1 cellular context compared by ENCODE assay signal in genomic region chr20:8144282-8145245, GRCh38.
TF ChIP-seq lines count a peak whose summit lies in the region.

No MANE protein-coding gene starts in this region.

TF ChIP-seq in HepG2, 621 proteins besides CTCF, POLR2A, EP300 and RAD21 (continued from another document and continues in another):
- TF ChIP-seq, protein P1, sequence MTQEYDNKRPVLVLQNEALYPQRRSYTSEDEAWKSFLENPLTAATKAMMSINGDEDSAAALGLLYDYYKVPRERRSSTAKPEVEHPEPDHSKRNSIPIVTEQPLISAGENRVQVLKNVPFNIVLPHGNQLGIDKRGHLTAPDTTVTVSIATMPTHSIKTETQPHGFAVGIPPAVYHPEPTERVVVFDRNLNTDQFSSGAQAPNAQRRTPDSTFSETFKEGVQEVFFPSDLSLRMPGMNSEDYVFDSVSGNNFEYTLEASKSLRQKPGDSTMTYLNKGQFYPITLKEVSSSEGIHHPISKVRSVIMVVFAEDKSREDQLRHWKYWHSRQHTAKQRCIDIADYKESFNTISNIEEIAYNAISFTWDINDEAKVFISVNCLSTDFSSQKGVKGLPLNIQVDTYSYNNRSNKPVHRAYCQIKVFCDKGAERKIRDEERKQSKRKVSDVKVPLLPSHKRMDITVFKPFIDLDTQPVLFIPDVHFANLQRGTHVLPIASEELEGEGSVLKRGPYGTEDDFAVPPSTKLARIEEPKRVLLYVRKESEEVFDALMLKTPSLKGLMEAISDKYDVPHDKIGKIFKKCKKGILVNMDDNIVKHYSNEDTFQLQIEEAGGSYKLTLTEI (CRISPR knock-in tag; conservative IDR thresholded peaks at IDR 0.05): no peak
- TF ChIP-seq, protein P2, sequence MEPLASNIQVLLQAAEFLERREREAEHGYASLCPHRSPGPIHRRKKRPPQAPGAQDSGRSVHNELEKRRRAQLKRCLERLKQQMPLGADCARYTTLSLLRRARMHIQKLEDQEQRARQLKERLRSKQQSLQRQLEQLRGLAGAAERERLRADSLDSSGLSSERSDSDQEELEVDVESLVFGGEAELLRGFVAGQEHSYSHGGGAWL (CRISPR knock-in tag; IDR thresholded peaks at IDR 0.05): no peak
- TF ChIP-seq ZNF7 (CRISPR knock-in tag; IDR thresholded peaks at IDR 0.05): peak; percentile 71; the same call in 1 of the 2 replicates
- peak; percentile 87; the same call in 1 of the 2 replicates for TF ChIP-seq SMARCE1 (IDR thresholded peaks at IDR 0.05; ENCODE audit: borderline replicate concordance)
- peak; percentile 97 for TF ChIP-seq TGIF2 (CRISPR knock-in tag; IDR thresholded peaks at IDR 0.05)
- TF ChIP-seq, protein P3, sequence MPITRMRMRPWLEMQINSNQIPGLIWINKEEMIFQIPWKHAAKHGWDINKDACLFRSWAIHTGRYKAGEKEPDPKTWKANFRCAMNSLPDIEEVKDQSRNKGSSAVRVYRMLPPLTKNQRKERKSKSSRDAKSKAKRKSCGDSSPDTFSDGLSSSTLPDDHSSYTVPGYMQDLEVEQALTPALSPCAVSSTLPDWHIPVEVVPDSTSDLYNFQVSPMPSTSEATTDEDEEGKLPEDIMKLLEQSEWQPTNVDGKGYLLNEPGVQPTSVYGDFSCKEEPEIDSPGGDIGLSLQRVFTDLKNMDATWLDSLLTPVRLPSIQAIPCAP (CRISPR knock-in tag; IDR thresholded peaks at IDR 0.05; ENCODE audit: low read depth): no peak
- TF ChIP-seq TFDP2 (CRISPR knock-in tag; IDR thresholded peaks at IDR 0.05): peak; percentile 41; the same call in 1 of the 2 replicates
- peak; percentile 91; the same call in 1 of the 2 replicates for TF ChIP-seq SMARCC2 (IDR thresholded peaks at IDR 0.05)
- 0 out of 2 replicates have a peak, but pooled peaks have one; percentile 79 for TF ChIP-seq TOE1 (CRISPR knock-in tag; IDR thresholded peaks at IDR 0.05)
- peak; percentile 91 for TF ChIP-seq HOXD1 (CRISPR knock-in tag; IDR thresholded peaks at IDR 0.05)
- peak; percentile 60; the same call in 1 of the 2 replicates for TF ChIP-seq ZC3H4 (CRISPR knock-in tag; IDR thresholded peaks at IDR 0.05; ENCODE audit: borderline replicate concordance)
- TF ChIP-seq ZNF260 (CRISPR knock-in tag; IDR thresholded peaks at IDR 0.05; ENCODE audit: borderline replicate concordance, low read depth): no peak
- TF ChIP-seq ZNF567 (CRISPR knock-in tag; IDR thresholded peaks at IDR 0.05; ENCODE audit: borderline replicate concordance): peak; percentile 53; the same call in 1 of the 2 replicates
- TF ChIP-seq BCL3 (CRISPR knock-in tag; IDR thresholded peaks at IDR 0.05): no peak; the same call in 1 of the 2 replicates
- peak; percentile 72 for TF ChIP-seq CREB1 (IDR thresholded peaks at IDR 0.05)
- peak; percentile 90 for TF ChIP-seq CREB1 (CRISPR knock-in tag; IDR thresholded peaks at IDR 0.05)
- TF ChIP-seq, protein P4, sequence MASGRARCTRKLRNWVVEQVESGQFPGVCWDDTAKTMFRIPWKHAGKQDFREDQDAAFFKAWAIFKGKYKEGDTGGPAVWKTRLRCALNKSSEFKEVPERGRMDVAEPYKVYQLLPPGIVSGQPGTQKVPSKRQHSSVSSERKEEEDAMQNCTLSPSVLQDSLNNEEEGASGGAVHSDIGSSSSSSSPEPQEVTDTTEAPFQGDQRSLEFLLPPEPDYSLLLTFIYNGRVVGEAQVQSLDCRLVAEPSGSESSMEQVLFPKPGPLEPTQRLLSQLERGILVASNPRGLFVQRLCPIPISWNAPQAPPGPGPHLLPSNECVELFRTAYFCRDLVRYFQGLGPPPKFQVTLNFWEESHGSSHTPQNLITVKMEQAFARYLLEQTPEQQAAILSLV (CRISPR knock-in tag; IDR thresholded peaks at IDR 0.05; ENCODE audit: borderline replicate concordance): peak; percentile 59; the same call in 1 of the 2 replicates
- peak; percentile 99 for TF ChIP-seq HNF1B (CRISPR knock-in tag; IDR thresholded peaks at IDR 0.05)
- peak; percentile 100 for TF ChIP-seq ZMYM4 (CRISPR knock-in tag; IDR thresholded peaks at IDR 0.05)
- TF ChIP-seq NR2F2 (IDR thresholded peaks at IDR 0.05; ENCODE audit: borderline replicate concordance, low read depth): peak; percentile 96
- peak; percentile 97 for TF ChIP-seq POGK (CRISPR knock-in tag; conservative IDR thresholded peaks at IDR 0.05)
- TF ChIP-seq ZNF282 (IDR thresholded peaks at IDR 0.05; ENCODE audit: partially characterized antibody): no peak
- TF ChIP-seq NRL (CRISPR knock-in tag; IDR thresholded peaks at IDR 0.05; ENCODE audit: borderline replicate concordance): no peak
- TF ChIP-seq JDP2 (CRISPR knock-in tag; IDR thresholded peaks at IDR 0.05; ENCODE audit: borderline replicate concordance): no peak; the same call in 1 of the 2 replicates
- TF ChIP-seq ZNF678 (CRISPR knock-in tag; IDR thresholded peaks at IDR 0.05): no peak
- TF ChIP-seq XBP1 (CRISPR knock-in tag; IDR thresholded peaks at IDR 0.05): no peak
- TF ChIP-seq SIX1 (CRISPR knock-in tag; IDR thresholded peaks at IDR 0.05; ENCODE audit: borderline replicate concordance): peak; percentile 85; the same call in 1 of the 2 replicates
- peak; percentile 81 for TF ChIP-seq ZBTB21 (CRISPR knock-in tag; IDR thresholded peaks at IDR 0.05)
- peak; percentile 64; the same call in 1 of the 2 replicates for TF ChIP-seq ZBTB49 (CRISPR knock-in tag; IDR thresholded peaks at IDR 0.05; ENCODE audit: borderline replicate concordance)
- TF ChIP-seq ZNF772 (CRISPR knock-in tag; IDR thresholded peaks at IDR 0.05): peak; percentile 98
- TF ChIP-seq, protein P5, sequence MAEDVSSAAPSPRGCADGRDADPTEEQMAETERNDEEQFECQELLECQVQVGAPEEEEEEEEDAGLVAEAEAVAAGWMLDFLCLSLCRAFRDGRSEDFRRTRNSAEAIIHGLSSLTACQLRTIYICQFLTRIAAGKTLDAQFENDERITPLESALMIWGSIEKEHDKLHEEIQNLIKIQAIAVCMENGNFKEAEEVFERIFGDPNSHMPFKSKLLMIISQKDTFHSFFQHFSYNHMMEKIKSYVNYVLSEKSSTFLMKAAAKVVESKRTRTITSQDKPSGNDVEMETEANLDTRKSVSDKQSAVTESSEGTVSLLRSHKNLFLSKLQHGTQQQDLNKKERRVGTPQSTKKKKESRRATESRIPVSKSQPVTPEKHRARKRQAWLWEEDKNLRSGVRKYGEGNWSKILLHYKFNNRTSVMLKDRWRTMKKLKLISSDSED (CRISPR knock-in tag; IDR thresholded peaks at IDR 0.05): no peak
- TF ChIP-seq MED1 (CRISPR knock-in tag; IDR thresholded peaks at IDR 0.05): peak; percentile 100
- TF ChIP-seq ZNF644 (CRISPR knock-in tag; IDR thresholded peaks at IDR 0.05; ENCODE audit: low read depth): peak; percentile 99
- peak; percentile 100 for TF ChIP-seq HDAC1 (CRISPR knock-in tag; IDR thresholded peaks at IDR 0.05)
- no peak for TF ChIP-seq HNRNPUL1 (IDR thresholded peaks at IDR 0.05; ENCODE audit: low read depth, low read length)
- TF ChIP-seq ZNF225 (CRISPR knock-in tag; IDR thresholded peaks at IDR 0.05): no peak; the same call in 1 of the 2 replicates
- TF ChIP-seq ZSCAN29 (CRISPR knock-in tag; conservative IDR thresholded peaks at IDR 0.05): no peak; the same call in 1 of the 2 replicates
- TF ChIP-seq GABPB1 (CRISPR knock-in tag; IDR thresholded peaks at IDR 0.05): peak; percentile 77; the same call in 1 of the 2 replicates
- TF ChIP-seq RORA (CRISPR knock-in tag; IDR thresholded peaks at IDR 0.05): peak; percentile 93; the same call in 1 of the 2 replicates
- peak; percentile 99 for TF ChIP-seq ZNF605 (CRISPR knock-in tag; IDR thresholded peaks at IDR 0.05)
- TF ChIP-seq, protein P6, sequence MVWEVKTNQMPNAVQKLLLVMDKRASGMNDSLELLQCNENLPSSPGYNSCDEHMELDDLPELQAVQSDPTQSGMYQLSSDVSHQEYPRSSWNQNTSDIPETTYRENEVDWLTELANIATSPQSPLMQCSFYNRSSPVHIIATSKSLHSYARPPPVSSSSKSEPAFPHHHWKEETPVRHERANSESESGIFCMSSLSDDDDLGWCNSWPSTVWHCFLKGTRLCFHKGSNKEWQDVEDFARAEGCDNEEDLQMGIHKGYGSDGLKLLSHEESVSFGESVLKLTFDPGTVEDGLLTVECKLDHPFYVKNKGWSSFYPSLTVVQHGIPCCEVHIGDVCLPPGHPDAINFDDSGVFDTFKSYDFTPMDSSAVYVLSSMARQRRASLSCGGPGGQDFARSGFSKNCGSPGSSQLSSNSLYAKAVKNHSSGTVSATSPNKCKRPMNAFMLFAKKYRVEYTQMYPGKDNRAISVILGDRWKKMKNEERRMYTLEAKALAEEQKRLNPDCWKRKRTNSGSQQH (CRISPR knock-in tag; IDR thresholded peaks at IDR 0.05; ENCODE audit: low read depth): peak; percentile 99
- TF ChIP-seq PAX8 (CRISPR knock-in tag; IDR thresholded peaks at IDR 0.05; ENCODE audit: borderline replicate concordance): no peak
